ENCODE assay signal across 1 cellular context in genomic region chr17:18184143-18185007, GRCh38.
TF ChIP-seq lines count a peak whose summit lies in the region.

No MANE protein-coding gene starts in this region.

TF ChIP-seq in GM12878, 131 proteins besides CTCF, POLR2A, EP300 and RAD21 (continued from another document and continues in another):
- TF ChIP-seq, protein P1, sequence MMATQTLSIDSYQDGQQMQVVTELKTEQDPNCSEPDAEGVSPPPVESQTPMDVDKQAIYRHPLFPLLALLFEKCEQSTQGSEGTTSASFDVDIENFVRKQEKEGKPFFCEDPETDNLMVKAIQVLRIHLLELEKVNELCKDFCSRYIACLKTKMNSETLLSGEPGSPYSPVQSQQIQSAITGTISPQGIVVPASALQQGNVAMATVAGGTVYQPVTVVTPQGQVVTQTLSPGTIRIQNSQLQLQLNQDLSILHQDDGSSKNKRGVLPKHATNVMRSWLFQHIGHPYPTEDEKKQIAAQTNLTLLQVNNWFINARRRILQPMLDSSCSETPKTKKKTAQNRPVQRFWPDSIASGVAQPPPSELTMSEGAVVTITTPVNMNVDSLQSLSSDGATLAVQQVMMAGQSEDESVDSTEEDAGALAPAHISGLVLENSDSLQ (IDR thresholded peaks at IDR 0.05): no peak
- TF ChIP-seq BCL11A (IDR thresholded peaks at IDR 0.05; ENCODE audit: low read depth, low read length) (no peak), SREBF1 (IDR thresholded peaks at IDR 0.05; ENCODE audit: low read length) (no peak), RUNX3 (IDR thresholded peaks at IDR 0.05; ENCODE audit: low read length) (no peak), DPF2 (IDR thresholded peaks at IDR 0.05) (no peak), RB1 (IDR thresholded peaks at IDR 0.05; ENCODE audit: borderline replicate concordance) (no peak), RBBP5 (conservative IDR thresholded peaks at IDR 0.05) (no peak), ZNF24 (IDR thresholded peaks at IDR 0.05) (no peak), FOS (IDR thresholded peaks at IDR 0.05; ENCODE audit: borderline replicate concordance, extremely low read depth, insufficient read length) (no peak), HSF1 (IDR thresholded peaks at IDR 0.05; ENCODE audit: low read depth, low read length) (no peak), PAX8 (IDR thresholded peaks at IDR 0.05) (no peak), STAT1 (conservative IDR thresholded peaks at IDR 0.05) (no peak), CHD1 (IDR thresholded peaks at IDR 0.05; ENCODE audit: low read depth, low read length) (no peak), KDM1A (IDR thresholded peaks at IDR 0.05; ENCODE audit: borderline replicate concordance) (no peak), BRCA1 (IDR thresholded peaks at IDR 0.05; ENCODE audit: low read depth, low read length) (no peak), YY1 (IDR thresholded peaks at IDR 0.05; ENCODE audit: low read depth, low read length) (0 out of 2 replicates have a peak, but pooled peaks have one; percentile 25), CHD4 (IDR thresholded peaks at IDR 0.05) (no peak), NBN (IDR thresholded peaks at IDR 0.05) (no peak), CBFB (IDR thresholded peaks at IDR 0.05; ENCODE audit: low read depth) (no peak), HDAC2 (IDR thresholded peaks at IDR 0.05) (no peak), RELA (IDR thresholded peaks at IDR 0.05; ENCODE audit: borderline replicate concordance, partially characterized antibody) (no peak), TBL1XR1 (IDR thresholded peaks at IDR 0.05; ENCODE audit: low read depth, low read length) (no peak), MXI1 (IDR thresholded peaks at IDR 0.05; ENCODE audit: low read depth, low read length) (no peak; the same call in none of the 2 replicates), SMC3 (IDR thresholded peaks at IDR 0.05; ENCODE audit: borderline replicate concordance, low read length) (no peak), ZNF622 (IDR thresholded peaks at IDR 0.05) (no peak), SIX5 (IDR thresholded peaks at IDR 0.05; ENCODE audit: low read depth, low read length, severe bottlenecking) (no peak), ZSCAN29 (IDR thresholded peaks at IDR 0.05) (0 out of 2 replicates have a peak, but pooled peaks have one; percentile 38), NFXL1 (IDR thresholded peaks at IDR 0.05; ENCODE audit: borderline replicate concordance) (0 out of 2 replicates have a peak, but pooled peaks have one; percentile 15), CEBPB (IDR thresholded peaks at IDR 0.05; ENCODE audit: borderline replicate concordance in 1 of 2, low read depth in 2 of 2, low read length in 2 of 2) (no peak), CREM (IDR thresholded peaks at IDR 0.05; ENCODE audit: low read depth) (peak; percentile 68), POU2F2 (IDR thresholded peaks at IDR 0.05; ENCODE audit: borderline replicate concordance, low read depth, low read length) (no peak), ZNF384 (IDR thresholded peaks at IDR 0.05; ENCODE audit: borderline replicate concordance, low read depth, low read length) (no peak), ATF3 (IDR thresholded peaks at IDR 0.05; ENCODE audit: borderline replicate concordance, extremely low read depth, low read depth, low read length) (no peak), HCFC1 (IDR thresholded peaks at IDR 0.05; ENCODE audit: low read length) (no peak), HDGF (IDR thresholded peaks at IDR 0.05) (0 out of 2 replicates have a peak, but pooled peaks have one; percentile 46), IRF4 (IDR thresholded peaks at IDR 0.05; ENCODE audit: low read depth, low read length) (0 out of 2 replicates have a peak, but pooled peaks have one; percentile 20), BHLHE40 (IDR thresholded peaks at IDR 0.05; ENCODE audit: borderline replicate concordance in 1 of 2, low read depth in 2 of 2, low read length in 1 of 2) (no peak; a peak in 1 of 4 replicates), SUZ12 (IDR thresholded peaks at IDR 0.05; ENCODE audit: unreplicated experiment) (no peak), STAT3 (IDR thresholded peaks at IDR 0.05; ENCODE audit: low read depth, low read length) (no peak), CBX3 (IDR thresholded peaks at IDR 0.05; ENCODE audit: borderline replicate concordance, low read depth) (no peak), HDAC6 (IDR thresholded peaks at IDR 0.05; ENCODE audit: unreplicated experiment) (no peak), TCF3 (IDR thresholded peaks at IDR 0.05; ENCODE audit: borderline replicate concordance, insufficient read depth, low read depth, low read length) (no peak), MAX (IDR thresholded peaks at IDR 0.05; ENCODE audit: low read depth, low read length) (no peak), POLR2AphosphoS2 (IDR thresholded peaks at IDR 0.05; ENCODE audit: low read depth, low read length) (no peak; the same call in 1 of the 2 replicates), ZNF592 (IDR thresholded peaks at IDR 0.05) (no peak), SP1 (IDR thresholded peaks at IDR 0.05; ENCODE audit: low read depth, low read length) (no peak), MYB (IDR thresholded peaks at IDR 0.05; ENCODE audit: borderline replicate concordance, low read depth, low read length) (no peak)
- TF ChIP-seq, protein P2, sequence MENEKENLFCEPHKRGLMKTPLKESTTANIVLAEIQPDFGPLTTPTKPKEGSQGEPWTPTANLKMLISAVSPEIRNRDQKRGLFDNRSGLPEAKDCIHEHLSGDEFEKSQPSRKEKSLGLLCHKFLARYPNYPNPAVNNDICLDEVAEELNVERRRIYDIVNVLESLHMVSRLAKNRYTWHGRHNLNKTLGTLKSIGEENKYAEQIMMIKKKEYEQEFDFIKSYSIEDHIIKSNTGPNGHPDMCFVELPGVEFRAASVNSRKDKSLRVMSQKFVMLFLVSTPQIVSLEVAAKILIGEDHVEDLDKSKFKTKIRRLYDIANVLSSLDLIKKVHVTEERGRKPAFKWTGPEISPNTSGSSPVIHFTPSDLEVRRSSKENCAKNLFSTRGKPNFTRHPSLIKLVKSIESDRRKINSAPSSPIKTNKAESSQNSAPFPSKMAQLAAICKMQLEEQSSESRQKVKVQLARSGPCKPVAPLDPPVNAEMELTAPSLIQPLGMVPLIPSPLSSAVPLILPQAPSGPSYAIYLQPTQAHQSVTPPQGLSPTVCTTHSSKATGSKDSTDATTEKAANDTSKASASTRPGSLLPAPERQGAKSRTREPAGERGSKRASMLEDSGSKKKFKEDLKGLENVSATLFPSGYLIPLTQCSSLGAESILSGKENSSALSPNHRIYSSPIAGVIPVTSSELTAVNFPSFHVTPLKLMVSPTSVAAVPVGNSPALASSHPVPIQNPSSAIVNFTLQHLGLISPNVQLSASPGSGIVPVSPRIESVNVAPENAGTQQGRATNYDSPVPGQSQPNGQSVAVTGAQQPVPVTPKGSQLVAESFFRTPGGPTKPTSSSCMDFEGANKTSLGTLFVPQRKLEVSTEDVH (IDR thresholded peaks at IDR 0.05; ENCODE audit: low read depth, partially characterized antibody): no peak
- TF ChIP-seq, protein P3, sequence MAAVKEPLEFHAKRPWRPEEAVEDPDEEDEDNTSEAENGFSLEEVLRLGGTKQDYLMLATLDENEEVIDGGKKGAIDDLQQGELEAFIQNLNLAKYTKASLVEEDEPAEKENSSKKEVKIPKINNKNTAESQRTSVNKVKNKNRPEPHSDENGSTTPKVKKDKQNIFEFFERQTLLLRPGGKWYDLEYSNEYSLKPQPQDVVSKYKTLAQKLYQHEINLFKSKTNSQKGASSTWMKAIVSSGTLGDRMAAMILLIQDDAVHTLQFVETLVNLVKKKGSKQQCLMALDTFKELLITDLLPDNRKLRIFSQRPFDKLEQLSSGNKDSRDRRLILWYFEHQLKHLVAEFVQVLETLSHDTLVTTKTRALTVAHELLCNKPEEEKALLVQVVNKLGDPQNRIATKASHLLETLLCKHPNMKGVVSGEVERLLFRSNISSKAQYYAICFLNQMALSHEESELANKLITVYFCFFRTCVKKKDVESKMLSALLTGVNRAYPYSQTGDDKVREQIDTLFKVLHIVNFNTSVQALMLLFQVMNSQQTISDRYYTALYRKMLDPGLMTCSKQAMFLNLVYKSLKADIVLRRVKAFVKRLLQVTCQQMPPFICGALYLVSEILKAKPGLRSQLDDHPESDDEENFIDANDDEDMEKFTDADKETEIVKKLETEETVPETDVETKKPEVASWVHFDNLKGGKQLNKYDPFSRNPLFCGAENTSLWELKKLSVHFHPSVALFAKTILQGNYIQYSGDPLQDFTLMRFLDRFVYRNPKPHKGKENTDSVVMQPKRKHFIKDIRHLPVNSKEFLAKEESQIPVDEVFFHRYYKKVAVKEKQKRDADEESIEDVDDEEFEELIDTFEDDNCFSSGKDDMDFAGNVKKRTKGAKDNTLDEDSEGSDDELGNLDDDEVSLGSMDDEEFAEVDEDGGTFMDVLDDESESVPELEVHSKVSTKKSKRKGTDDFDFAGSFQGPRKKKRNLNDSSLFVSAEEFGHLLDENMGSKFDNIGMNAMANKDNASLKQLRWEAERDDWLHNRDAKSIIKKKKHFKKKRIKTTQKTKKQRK (IDR thresholded peaks at IDR 0.05; ENCODE audit: low read depth, low read length): no peak
- TF ChIP-seq, protein P4, sequence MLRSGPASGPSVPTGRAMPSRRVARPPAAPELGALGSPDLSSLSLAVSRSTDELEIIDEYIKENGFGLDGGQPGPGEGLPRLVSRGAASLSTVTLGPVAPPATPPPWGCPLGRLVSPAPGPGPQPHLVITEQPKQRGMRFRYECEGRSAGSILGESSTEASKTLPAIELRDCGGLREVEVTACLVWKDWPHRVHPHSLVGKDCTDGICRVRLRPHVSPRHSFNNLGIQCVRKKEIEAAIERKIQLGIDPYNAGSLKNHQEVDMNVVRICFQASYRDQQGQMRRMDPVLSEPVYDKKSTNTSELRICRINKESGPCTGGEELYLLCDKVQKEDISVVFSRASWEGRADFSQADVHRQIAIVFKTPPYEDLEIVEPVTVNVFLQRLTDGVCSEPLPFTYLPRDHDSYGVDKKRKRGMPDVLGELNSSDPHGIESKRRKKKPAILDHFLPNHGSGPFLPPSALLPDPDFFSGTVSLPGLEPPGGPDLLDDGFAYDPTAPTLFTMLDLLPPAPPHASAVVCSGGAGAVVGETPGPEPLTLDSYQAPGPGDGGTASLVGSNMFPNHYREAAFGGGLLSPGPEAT (IDR thresholded peaks at IDR 0.05; ENCODE audit: low read depth): no peak
- TF ChIP-seq, protein P5, sequence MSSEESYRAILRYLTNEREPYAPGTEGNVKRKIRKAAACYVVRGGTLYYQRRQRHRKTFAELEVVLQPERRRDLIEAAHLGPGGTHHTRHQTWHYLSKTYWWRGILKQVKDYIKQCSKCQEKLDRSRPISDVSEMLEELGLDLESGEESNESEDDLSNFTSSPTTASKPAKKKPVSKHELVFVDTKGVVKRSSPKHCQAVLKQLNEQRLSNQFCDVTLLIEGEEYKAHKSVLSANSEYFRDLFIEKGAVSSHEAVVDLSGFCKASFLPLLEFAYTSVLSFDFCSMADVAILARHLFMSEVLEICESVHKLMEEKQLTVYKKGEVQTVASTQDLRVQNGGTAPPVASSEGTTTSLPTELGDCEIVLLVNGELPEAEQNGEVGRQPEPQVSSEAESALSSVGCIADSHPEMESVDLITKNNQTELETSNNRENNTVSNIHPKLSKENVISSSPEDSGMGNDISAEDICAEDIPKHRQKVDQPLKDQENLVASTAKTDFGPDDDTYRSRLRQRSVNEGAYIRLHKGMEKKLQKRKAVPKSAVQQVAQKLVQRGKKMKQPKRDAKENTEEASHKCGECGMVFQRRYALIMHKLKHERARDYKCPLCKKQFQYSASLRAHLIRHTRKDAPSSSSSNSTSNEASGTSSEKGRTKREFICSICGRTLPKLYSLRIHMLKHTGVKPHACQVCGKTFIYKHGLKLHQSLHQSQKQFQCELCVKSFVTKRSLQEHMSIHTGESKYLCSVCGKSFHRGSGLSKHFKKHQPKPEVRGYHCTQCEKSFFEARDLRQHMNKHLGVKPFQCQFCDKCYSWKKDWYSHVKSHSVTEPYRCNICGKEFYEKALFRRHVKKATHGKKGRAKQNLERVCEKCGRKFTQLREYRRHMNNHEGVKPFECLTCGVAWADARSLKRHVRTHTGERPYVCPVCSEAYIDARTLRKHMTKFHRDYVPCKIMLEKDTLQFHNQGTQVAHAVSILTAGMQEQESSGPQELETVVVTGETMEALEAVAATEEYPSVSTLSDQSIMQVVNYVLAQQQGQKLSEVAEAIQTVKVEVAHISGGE (CRISPR knock-in tag; IDR thresholded peaks at IDR 0.05): no peak
